Comparison of ENCODE assay signal across 8 cellular contexts in the genomic region with DNA sequence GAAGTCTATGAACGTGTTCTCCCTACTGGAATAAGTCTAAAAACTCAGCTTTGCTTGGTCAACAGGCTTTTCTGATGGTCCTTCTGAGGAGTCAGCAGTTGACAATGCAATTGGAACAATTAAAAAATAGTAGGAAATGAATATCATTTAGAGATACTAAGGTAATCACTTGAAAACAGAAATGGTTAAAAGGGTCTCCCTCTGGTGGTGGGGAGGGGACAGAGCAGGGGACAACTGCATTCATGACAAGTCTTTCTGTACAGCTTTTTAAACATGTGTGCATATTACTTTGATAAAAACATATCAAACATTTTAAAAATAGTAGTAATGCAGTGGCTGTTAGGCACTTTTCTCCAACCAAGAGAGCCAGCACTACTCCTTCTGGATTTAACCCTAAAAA.
DNase-seq lines count a peak whose midpoint lies in the region; ATAC-seq, FAIRE-seq and TF ChIP-seq lines count a peak whose summit lies in the region.

No MANE protein-coding gene starts in this region.

- no peak overlapping the region for H3K27ac ChIP-seq in RWPE1

- CTCF ChIA-PET in RWPE1 (lab: Yijun Ruan, JAX) = no interaction called here

- DNase-seq in H4 (ENCODE audit: low spot score) (peak; percentile 5), RWPE1 (ENCODE audit: low spot score) (peak; percentile 11), iPS-NIHi11 (ENCODE audit: low spot score) (peak; percentile 45)
- DNase-seq in activated CD8-positive, alpha-beta memory T cell treated with anti-CD3 and anti-CD28 coated beads, Interleukin-2, amount 50 U/mL, for 4 hours = no peak

- POLR2A ChIA-PET in RWPE1 (lab: Yijun Ruan, JAX; ENCODE audit: low non-redundant PET) = no interaction called here

- peak; percentile 60 for FAIRE-seq in G401.6 (lab: Jason Lieb, UNC)

- TF ChIP-seq CTCF in RWPE1 (conservative IDR thresholded peaks at IDR 0.05; ENCODE audit: low read depth) = peak; percentile 27; the same call in 1 of the 2 replicates

- no peak for ATAC-seq in GM21526 (IDR thresholded peaks at IDR 0.05; ENCODE audit: low FRiP score, unreplicated experiment)
- ATAC-seq in GM19397 (IDR thresholded peaks at IDR 0.05; ENCODE audit: unreplicated experiment) = no peak
- ATAC-seq in HG02973 (IDR thresholded peaks at IDR 0.05; ENCODE audit: unreplicated experiment) = no peak
